ENCODE assay signal across 12 cellular contexts in the genomic region with DNA sequence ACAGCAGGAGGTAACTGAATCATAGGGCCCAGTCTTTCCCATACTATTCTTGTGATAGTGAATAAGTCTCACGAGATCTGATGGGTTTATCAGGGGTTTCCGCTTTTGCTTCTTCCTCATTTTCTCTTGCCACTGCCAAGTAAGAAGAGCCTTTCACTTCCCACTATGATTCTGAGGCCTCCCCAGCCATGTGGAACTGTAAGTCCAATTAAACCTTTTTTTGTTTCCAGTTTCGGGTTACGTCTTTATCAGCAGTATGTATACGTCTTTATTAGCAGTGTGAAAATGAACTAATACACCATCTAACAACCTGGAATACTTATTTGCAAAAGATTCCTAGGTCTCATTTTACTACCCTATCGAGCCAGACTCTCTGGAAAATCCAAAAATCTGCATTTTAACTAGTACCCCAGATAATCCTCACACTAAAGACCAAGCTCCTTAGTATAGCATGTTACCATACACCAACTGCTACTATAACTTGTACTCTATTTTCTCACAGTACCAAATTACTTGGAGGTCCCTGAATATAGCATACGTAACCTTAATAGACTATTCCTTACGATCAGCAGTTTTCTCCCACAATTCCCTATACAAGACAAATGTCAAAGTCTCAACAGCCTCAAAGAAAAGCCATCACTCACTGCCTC. TPM values are rescaled to one million over a fixed set of nuclear protein-coding genes. Genes with fewer than 3 reads are reported as not detected.
A peak's percentile ranks its signal among the peaks of the same experiment; 100 is the strongest.
DNase-seq lines count a peak whose midpoint lies in the region; ATAC-seq and TF ChIP-seq lines count a peak whose summit lies in the region.
"Had no signal": no experiment of that assay in that cellular context is flagged by ENCODE, and none has a peak within 500 bp of the region (broad histone marks: within the 10 kb centered on the region; RNA-seq: fewer than 3 reads in every experiment).

No MANE protein-coding gene starts in this region.

- peaks cover 0 to 33% of the 10 kb centered on the region in 2 donors for H3K4me1 ChIP-seq in left lung

- H3K4me3 ChIP-seq in GM06990 (replicated peaks; ENCODE audit: low read depth, low read length) (no peak overlapping the region), NB4 (ENCODE audit: low read depth, low read length) (no peak overlapping the region), left lung (no peak overlapping the region)
- H3K4me3 ChIP-seq: esophagus squamous epithelium had no signal

- H3K27me3 ChIP-seq in GM06990 (replicated peaks; ENCODE audit: control insufficient read depth, insufficient read depth, low read length): no peaks in the 10 kb centered on the region
- no peaks in the 10 kb centered on the region for H3K27me3 ChIP-seq in left lung
- H3K27me3 ChIP-seq: esophagus squamous epithelium had no signal

- peaks cover 5% of the 10 kb centered on the region for H3K36me3 ChIP-seq in GM06990 (ENCODE audit: control insufficient read depth, insufficient read depth, low read length)
- peaks cover 0 to 58% of the 10 kb centered on the region in 2 donors for H3K36me3 ChIP-seq in left lung

- TF ChIP-seq CTCF in GM06990 (IDR thresholded peaks at IDR 0.05; ENCODE audit: insufficient read depth, low read length, poor library complexity, severe bottlenecking): no peak
- no peak for TF ChIP-seq CTCF in NB4 (IDR thresholded peaks at IDR 0.05; ENCODE audit: low read depth, low read length)
- no peak for TF ChIP-seq CTCF in left lung (IDR thresholded peaks at IDR 0.05)

- H3K27ac ChIP-seq in left lung: peak overlapping the region; percentile 24 to 70
- H3K27ac ChIP-seq: esophagus squamous epithelium had no signal

- no peak for TF ChIP-seq POLR2A in NB4 (IDR thresholded peaks at IDR 0.05; ENCODE audit: extremely low read depth, insufficient read length)

- ATAC-seq in GM21786 (IDR thresholded peaks at IDR 0.05; ENCODE audit: unreplicated experiment) (peak; percentile 63), left lung (peak; percentile 13), HG03025 (IDR thresholded peaks at IDR 0.05; ENCODE audit: low FRiP score, unreplicated experiment) (no peak)

- intact Hi-C loops in left lung (cut with DNase I): no loop called here

- DNase-seq in GM06990 (ENCODE audit: extremely low read depth, insufficient read length) (peak; percentile 17), NB4 (ENCODE audit: low read depth) (peak; percentile 36), left lung (no peak), GDM1 (lab: John Stamatoyannopoulos, UW) (no peak), DMS79 (lab: John Stamatoyannopoulos, UW) (no peak), NK-92 (lab: John Stamatoyannopoulos, UW; ENCODE audit: unreplicated experiment) (no peak)
- DNase-seq: activated T-cell treated with anti-CD3 and anti-CD28 coated beads, Interleukin-2, amount 50 U/mL, for 24 hours; CD4-positive, alpha-beta memory T cell; esophagus squamous epithelium; NCI-H1048 had no signal

- no peaks in the 10 kb centered on the region for H3K9me3 ChIP-seq in left lung
- H3K9me3 ChIP-seq: esophagus squamous epithelium had no signal

RNA-seq across cellular contexts. Expression of a gene that starts 11.4 kb away (rescaled TPM):
- total RNA-seq in left lung: 10 to 100 TPM; 26.0 to 28.8 TPM

Comparison
In these comparisons a context has a peak if more than half of its experiments do, and no peak if none do; other contexts are left out.
1. DNase-seq: peak in GM06990 (single experiment) and NB4 (single experiment); none in left lung (0 of 2), GDM1 (single experiment), DMS79 (single experiment) and NK-92 (single experiment).